16 cellular contexts compared by ENCODE assay signal in genomic region chr16:3474870-3475269, GRCh38. TPM values are rescaled to one million over a fixed set of nuclear protein-coding genes. Genes with fewer than 3 reads are reported as not detected.
"Had no signal": no experiment of that assay in that cellular context is flagged by ENCODE, and none has a peak within 500 bp of the region (broad histone marks: within the 10 kb centered on the region; RNA-seq: fewer than 3 reads in every experiment).

No MANE protein-coding gene starts in this region.

RNA-seq across cellular contexts. Expression of gene C16orf90, which starts 20.4 kb away (rescaled TPM):
- total RNA-seq: activated CD4-positive, alpha-beta memory T cell treated with anti-CD3 and anti-CD28 coated beads for 36 hours; activated CD4-positive, alpha-beta T cell treated with anti-CD3 and anti-CD28 coated beads for 36 hours; activated CD4-positive, alpha-beta T cell treated with anti-CD3 and anti-CD28 coated beads, Interleukin-2, amount 10 ng/mL, durations not matched to agents 24 days and 14 days; activated naive CD4-positive, alpha-beta T cell treated with anti-CD3 and anti-CD28 coated beads for 36 hours; activated naive CD8-positive, alpha-beta T cell treated with anti-CD3 and anti-CD28 coated beads for 36 hours; activated T-helper 2 cell treated with anti-CD3 and anti-CD28 coated beads, Interferon-gamma antibody, Interleukin-2, Interleukin-4, amounts not matched to agents 10 μg/mL and 5 μg/mL and 100 μg/mL, durations not matched to agents 14 hours and 24 hours and 36 hours; adrenal gland; aorta; body of pancreas; cerebellum; dermis blood vessel endothelial cell; esophagus muscularis mucosa; foreskin keratinocyte; gastrocnemius medialis; heart right ventricle; T-cell had no signal
- polyA plus RNA-seq: adrenal gland, aorta, foreskin keratinocyte, heart right ventricle had no signal
